Comparison of ENCODE assay signal across 23 cellular contexts in genomic region chrX:790780-791360, GRCh38.
DNase-seq lines count a peak whose midpoint lies in the region; ATAC-seq, FAIRE-seq and TF ChIP-seq lines count a peak whose summit lies in the region.
"Had no signal": no experiment of that assay in that cellular context is flagged by ENCODE, and none has a peak within 500 bp of the region (broad histone marks: within the 10 kb centered on the region; RNA-seq: fewer than 3 reads in every experiment).

No MANE protein-coding gene starts in this region.

- H3K79me2 ChIP-seq in H1 (ENCODE audit: control insufficient read depth in 1 of 2, insufficient read depth in 2 of 2, low read length in 2 of 2) (no peaks in the 10 kb centered on the region), HepG2 (ENCODE audit: insufficient read depth, low read length) (no peaks in the 10 kb centered on the region)

- in situ Hi-C loops in HepG2 (cut with HindIII; ENCODE audit: extremely low pct_ligation_motif_present, low pct_unique_long_range_greater_than_20kb) = no loop called here

- TF ChIP-seq CTCF in H1 (IDR thresholded peaks at IDR 0.05; ENCODE audit: control extremely low read depth in 1 of 3, insufficient read depth in 1 of 3, low read depth in 1 of 3, low read length in 3 of 3) = no peak
- no peak for TF ChIP-seq CTCF in HepG2 (CRISPR knock-in tag; IDR thresholded peaks at IDR 0.05)

- TF ChIP-seq RAD21 in H1 (IDR thresholded peaks at IDR 0.05 in 1 of 2, conservative IDR thresholded peaks at IDR 0.05 in 1 of 2; ENCODE audit: low read depth in 2 of 2, low read length in 2 of 2) (no peak), HepG2 (CRISPR knock-in tag; IDR thresholded peaks at IDR 0.05) (no peak)

- H3K18ac ChIP-seq in H1 (ENCODE audit: extremely low read depth, low read length) = peak overlapping the region; percentile 97

- H2BK5ac ChIP-seq in H1 (ENCODE audit: low read depth, low read length) = peak overlapping the region; percentile 98

- 0 out of 2 replicates have a peak overlapping the region, but pooled peaks have one; percentile 19 for H2BK15ac ChIP-seq in H1 (ENCODE audit: low read length)

- WGBS in H1 (ENCODE audit: extremely low coverage in 1 of 2, insufficient coverage in 1 of 2, insufficient read length in 1 of 2, insufficient replicate concordance in 2 of 2, low coverage in 1 of 2, low lambda C conversion rate in 2 of 2, missing lambda C conversion rate in 1 of 2), 2 experiments = 15% methylated on average over 30 of the region's 30 CpGs; no CpG with 5 or more reads in 1 of the 2 experiments
- WGBS in HepG2 (ENCODE audit: low lambda C conversion rate) = 43% methylated on average over 19 of the region's 30 CpGs

- H2BK120ac ChIP-seq in H1 (replicated peaks; ENCODE audit: low read depth, low read length) = peak overlapping the region; percentile 94

- peak overlapping the region; percentile 71 for H3K56ac ChIP-seq in H1 (replicated peaks; ENCODE audit: insufficient read length, low read depth, low read length)

- FAIRE-seq in H1 (lab: Jason Lieb, UNC) = no peak
- no peak for FAIRE-seq in HepG2 (lab: Jason Lieb, UNC)
- FAIRE-seq: G401.6 had no signal

- H3K23me2 ChIP-seq in H1 (ENCODE audit: low read depth, low read length) = no peaks in the 10 kb centered on the region; the same call in 1 of the 2 replicates

- peak overlapping the region; percentile 100 for H3K23ac ChIP-seq in H1 (ENCODE audit: insufficient read length)

- no peaks in the 10 kb centered on the region for H3K79me1 ChIP-seq in H1 (ENCODE audit: low read depth, low read length)

- H3K4me2 ChIP-seq in H1 (ENCODE audit: insufficient read depth in 1 of 2, low read depth in 2 of 2, low read length in 2 of 2) = peak overlapping the region; percentile 69 to 72
- no peak overlapping the region for H3K4me2 ChIP-seq in HepG2 (ENCODE audit: low read depth, low read length)
- H3K4me2 ChIP-seq: PC-9 had no signal

- peak overlapping the region in 2 of 4 experiments; percentile 38 to 49; a peak in 3 of 7 replicates for H3K9ac ChIP-seq in H1 (replicated peaks in 1 of 4; ENCODE audit: extremely low read depth in 1 of 4, low read depth in 3 of 4, low read length in 3 of 4)
- no peak overlapping the region for H3K9ac ChIP-seq in HepG2 (ENCODE audit: insufficient read depth, low read depth, low read length)

- CTCF ChIA-PET in H1 (lab: Charles Lee; ENCODE audit: partially characterized antibody) (no interaction called here), HepG2 (lab: Yijun Ruan, JAX; ENCODE audit: low intra/inter-chr PET ratio, low total read pairs) (no interaction called here)

- POLR2A ChIA-PET in H1 (lab: Charles Lee; ENCODE audit: partially characterized antibody) (no interaction called here), HepG2 (lab: Yijun Ruan, JAX) (no interaction called here)

- no peaks in the 10 kb centered on the region for H3K36me3 Mint-ChIP-seq in activated CD4-positive, alpha-beta T cell treated with anti-CD3 and anti-CD28 coated beads, Interleukin-2, amount 10 ng/mL, durations not matched to agents 24 days and 14 days (ENCODE audit: low read depth)

- TF ChIP-seq EP300 in H1 (IDR thresholded peaks at IDR 0.05; ENCODE audit: borderline replicate concordance in 1 of 2, low read depth in 2 of 2, low read length in 2 of 2) (no peak), HepG2 (IDR thresholded peaks at IDR 0.05; ENCODE audit: low read depth in 2 of 2, low read length in 2 of 2) (no peak), HepG2 (CRISPR knock-in tag; IDR thresholded peaks at IDR 0.05; ENCODE audit: borderline replicate concordance) (no peak)

- H3K27ac Mint-ChIP-seq in activated CD4-positive, alpha-beta T cell treated with anti-CD3 and anti-CD28 coated beads, Interleukin-2, amount 10 ng/mL, durations not matched to agents 24 days and 14 days = no peak overlapping the region

- no peaks in the 10 kb centered on the region for H4K20me1 ChIP-seq in H1 (replicated peaks in 1 of 2; ENCODE audit: control insufficient read depth in 1 of 2, insufficient read depth in 2 of 2, low read length in 2 of 2)
- no peaks in the 10 kb centered on the region for H4K20me1 ChIP-seq in HepG2 (ENCODE audit: insufficient read depth, low read length)

- no peak overlapping the region for H3K14ac ChIP-seq in H1 (ENCODE audit: insufficient read length)

- ATAC-seq in HepG2 = no peak
- no peak for ATAC-seq in HG02840 (IDR thresholded peaks at IDR 0.05; ENCODE audit: low FRiP score, unreplicated experiment)
- ATAC-seq: HCT116 had no signal

- peak overlapping the region; percentile 89 for H2AK5ac ChIP-seq in H1 (ENCODE audit: low read depth, low read length)

- peak overlapping the region; percentile 81 for H4K91ac ChIP-seq in H1 (replicated peaks; ENCODE audit: insufficient read length, low read length)

- BruUV-seq in HepG2 (replicated peaks; lab: Mats Ljungman, UMichigan) = no TSS peak

- H3K4me3 ChIP-seq in H1 (ENCODE audit: extremely low read depth in 1 of 4, insufficient read depth in 2 of 4, low read depth in 3 of 4, low read length in 4 of 4) = peak overlapping the region in 3 of 4 experiments; percentile 5 to 40 (median 10); a peak in 4 of 8 replicates
- no peak overlapping the region for H3K4me3 ChIP-seq in HepG2 (replicated peaks in 1 of 3; ENCODE audit: insufficient read depth in 1 of 3, low read depth in 2 of 3, low read length in 3 of 3)
- H3K4me3 ChIP-seq: PC-9 had no signal

- H3K4me1 Mint-ChIP-seq in activated CD4-positive, alpha-beta T cell treated with anti-CD3 and anti-CD28 coated beads, Interleukin-2, amount 10 ng/mL, durations not matched to agents 24 days and 14 days = no peaks in the 10 kb centered on the region

- H3K4me1 ChIP-seq in H1 (replicated peaks in 1 of 4; ENCODE audit: control insufficient read depth in 3 of 4, insufficient read depth in 4 of 4, low read length in 3 of 4) (peaks cover 5 to 34% (median 15%) of the 10 kb centered on the region in 4 experiments), HepG2 (ENCODE audit: insufficient read depth, low read length) (no peaks in the 10 kb centered on the region)

- H3K9me3 ChIP-seq in H1 (ENCODE audit: insufficient read depth in 2 of 2, low read depth in 1 of 2, low read length in 1 of 2) (no peaks in the 10 kb centered on the region), HepG2 (ENCODE audit: low read length) (no peaks in the 10 kb centered on the region)

- H2AFZ ChIP-seq in H1 (ENCODE audit: low read length) (no peak overlapping the region), HepG2 (ENCODE audit: low read length) (no peak overlapping the region)
- H2AFZ ChIP-seq: PC-9 had no signal

- intact Hi-C loops in activated CD4-positive, alpha-beta T cell treated with anti-CD3 and anti-CD28 coated beads, Interleukin-2, amount 10 ng/mL, durations not matched to agents 24 days and 14 days (cut with micrococcal nuclease) = no loop called here
- intact Hi-C loops in HepG2 (cut with micrococcal nuclease; ENCODE audit: unreplicated experiment) = no loop called here

- H2BK20ac ChIP-seq in H1 (ENCODE audit: low read length) = peak overlapping the region; percentile 97; the same call in 1 of the 2 replicates

- DNase-seq in activated CD4-positive, alpha-beta T cell treated with anti-CD3 and anti-CD28 coated beads, Interleukin-2, amount 10 ng/mL, durations not matched to agents 24 days and 14 days = peak; percentile 41
- no peak for DNase-seq in activated CD4-positive, alpha-beta T cell treated with anti-CD3 and anti-CD28 coated beads for 4 hours
- DNase-seq in H1 (ENCODE audit: low read depth in 1 of 2, low spot score in 2 of 2) = no peak
- no peak for DNase-seq in HepG2 (ENCODE audit: low spot score)
- no peak for DNase-seq in LoVo (ENCODE audit: low spot score)
- no peak for DNase-seq in stimulated activated CD4-positive, alpha-beta T cell treated with anti-CD3 and anti-CD28 coated beads, Interleukin-4, amount 100 ng/mL, for 1 hour
- no peak for DNase-seq in central memory CD4-positive, alpha-beta T cell
- DNase-seq: AML-193, DMS79 treated with DMSO at 0.1 percent for 48 hours, KG1, NCI-H1417 treated with DMSO at 0.1 percent for 48 hours, NCI-H187 treated with DMSO at 0.1 percent for 48 hours, NCI-H2227 treated with DMSO at 0.1 percent for 48 hours, NCI-H524, NCI-H82, PC-9, SIG-M5 had no signal

- H3K4me3 Mint-ChIP-seq in activated CD4-positive, alpha-beta T cell treated with anti-CD3 and anti-CD28 coated beads, Interleukin-2, amount 10 ng/mL, durations not matched to agents 24 days and 14 days = no peak overlapping the region

- peak overlapping the region; percentile 76 for H3K4ac ChIP-seq in H1 (replicated peaks; ENCODE audit: insufficient read length, low read depth, low read length)

- peak overlapping the region; percentile 95 for H2BK12ac ChIP-seq in H1 (ENCODE audit: low read depth, low read length)

- H3K36me3 ChIP-seq in H1 (ENCODE audit: control insufficient read depth in 2 of 4, insufficient read depth in 4 of 4, low read length in 3 of 4) (no peaks in the 10 kb centered on the region), HepG2 (replicated peaks in 1 of 2; ENCODE audit: control insufficient read depth in 1 of 2, insufficient read depth in 2 of 2, low read length in 2 of 2) (no peaks in the 10 kb centered on the region)

- peak overlapping the region; percentile 56; the same call in 1 of the 2 replicates for H3K27ac ChIP-seq in H1 (ENCODE audit: low read depth, low read length)
- no peak overlapping the region for H3K27ac ChIP-seq in HepG2 (ENCODE audit: extremely low read length, insufficient read depth, low read length)
- H3K27ac ChIP-seq: 22Rv1, C4-2B, PC-9, RWPE1 had no signal

- TF ChIP-seq POLR2A in H1 (IDR thresholded peaks at IDR 0.05; ENCODE audit: control extremely low read depth in 1 of 2, low read depth in 2 of 2, low read length in 2 of 2) (no peak), HepG2 (IDR thresholded peaks at IDR 0.05; ENCODE audit: insufficient read depth in 1 of 2, low read depth in 2 of 2, low read length in 2 of 2) (no peak)

- H4K5ac ChIP-seq in H1 (ENCODE audit: insufficient read length, low read depth, low read length) = peak overlapping the region; percentile 81

- H3K27me3 ChIP-seq in H1 (replicated peaks in 1 of 4; ENCODE audit: control insufficient read depth in 3 of 4, extremely low read depth in 1 of 4, insufficient read depth in 3 of 4, low read length in 3 of 4) (no peaks in the 10 kb centered on the region), HepG2 (ENCODE audit: control insufficient read depth in 1 of 2, insufficient read depth in 2 of 2, low read length in 2 of 2) (peaks cover 2 to 17% of the 10 kb centered on the region in 2 experiments; a peak in 3 of 5 replicates)

- H4K8ac ChIP-seq in H1 (ENCODE audit: extremely low read depth, insufficient read depth, low read length) = peak overlapping the region; percentile 86

- H3K9me3 Mint-ChIP-seq in activated CD4-positive, alpha-beta T cell treated with anti-CD3 and anti-CD28 coated beads, Interleukin-2, amount 10 ng/mL, durations not matched to agents 24 days and 14 days = no peaks in the 10 kb centered on the region

- peaks cover 15% of the 10 kb centered on the region for H3K27me3 Mint-ChIP-seq in activated CD4-positive, alpha-beta T cell treated with anti-CD3 and anti-CD28 coated beads, Interleukin-2, amount 10 ng/mL, durations not matched to agents 24 days and 14 days

TF ChIP-seq in HepG2, 621 proteins besides CTCF, POLR2A, EP300 and RAD21 (continues in another document):
- TF ChIP-seq AGO2 (optimal IDR thresholded peaks at IDR 0.05; ENCODE audit: low read depth, low read length) = no peak

Comparison
In these comparisons a context has a peak if more than half of its experiments do, and no peak if none do; other contexts are left out.
1. H3K4me3 ChIP-seq: peak in H1 (3 of 4); none in HepG2 (0 of 3).